11 cellular contexts compared by ENCODE assay signal in genomic region chr4:127829014-127829413, GRCh38. TPM values are rescaled to one million over a fixed set of nuclear protein-coding genes. Genes with fewer than 3 reads are reported as not detected.
DNase-seq lines count a peak whose midpoint lies in the region; ATAC-seq, FAIRE-seq and TF ChIP-seq lines count a peak whose summit lies in the region.
"Had no signal": no experiment of that assay in that cellular context is flagged by ENCODE, and none has a peak within 500 bp of the region (broad histone marks: within the 10 kb centered on the region; RNA-seq: fewer than 3 reads in every experiment).

No MANE protein-coding gene starts in this region.

- ATAC-seq in GM19025 (IDR thresholded peaks at IDR 0.05; ENCODE audit: low read depth, unreplicated experiment) (peak; percentile 58), GM21723 (IDR thresholded peaks at IDR 0.05; ENCODE audit: unreplicated experiment) (peak; percentile 90), HG03108 (IDR thresholded peaks at IDR 0.05; ENCODE audit: unreplicated experiment) (peak; percentile 91), pancreas (no peak)
- ATAC-seq: PC-3 had no signal

- no peaks in the 10 kb centered on the region for H3K9me3 ChIP-seq in pancreas

- H3K27me3 ChIP-seq in pancreas, result no peaks in the 10 kb centered on the region

- intact Hi-C loops in pancreas (cut with DNase I), result no loop called here

- DNase-seq in dedifferentiated amniotic fluid mesenchymal stem cell (ENCODE audit: extremely low spot score) (peak; percentile 2), pancreas (no peak), iPS-NIHi7 (ENCODE audit: extremely low spot score) (no peak), cerebellar nuclear complex (lab: John Stamatoyannopoulos, UW) (no peak), pons (ENCODE audit: low spot score) (no peak)
- DNase-seq: foreskin melanocyte, NCI-H187, PC-3 had no signal

- no peak overlapping the region for H3K27ac ChIP-seq in pancreas

- no peak for TF ChIP-seq CTCF in pancreas (IDR thresholded peaks at IDR 0.05)

- H3K4me3 ChIP-seq in pancreas, result no peak overlapping the region

- H3K4me1 ChIP-seq in pancreas, result no peaks in the 10 kb centered on the region

- H3K36me3 ChIP-seq in pancreas, result peaks cover 0 to 19% (median 0%) of the 10 kb centered on the region in 3 donors

- no peak for FAIRE-seq in pancreas (lab: Jason Lieb, UNC)

RNA-seq across cellular contexts. Expression of gene HSPA4L, which starts 46.9 kb away (rescaled TPM):
- total RNA-seq in pancreas, result 1 to 10 TPM; 4.1 to 7.1 (median 6.3) TPM
- 1 to 10 TPM; 1.2 to 2.0 TPM for polyA plus RNA-seq in pancreas

RNA-seq across cellular contexts. Expression of gene PLK4, which starts 51.7 kb away (rescaled TPM):
- total RNA-seq in pancreas, result 1 to 10 TPM in 1 of 6 donors, under 1 TPM in 5; 0.14 to 1.7 (median 0.56) TPM
- polyA plus RNA-seq in pancreas, result under 1 TPM; 0.47 to 0.72 TPM

Comparison
In these comparisons a context has a peak if more than half of its experiments do, and no peak if none do; other contexts are left out.
1. ATAC-seq: peak in GM19025 (single experiment), GM21723 (single experiment) and HG03108 (single experiment); none in pancreas (0 of 4).